Comparison of ENCODE assay signal across 29 cellular contexts in the genomic region with DNA sequence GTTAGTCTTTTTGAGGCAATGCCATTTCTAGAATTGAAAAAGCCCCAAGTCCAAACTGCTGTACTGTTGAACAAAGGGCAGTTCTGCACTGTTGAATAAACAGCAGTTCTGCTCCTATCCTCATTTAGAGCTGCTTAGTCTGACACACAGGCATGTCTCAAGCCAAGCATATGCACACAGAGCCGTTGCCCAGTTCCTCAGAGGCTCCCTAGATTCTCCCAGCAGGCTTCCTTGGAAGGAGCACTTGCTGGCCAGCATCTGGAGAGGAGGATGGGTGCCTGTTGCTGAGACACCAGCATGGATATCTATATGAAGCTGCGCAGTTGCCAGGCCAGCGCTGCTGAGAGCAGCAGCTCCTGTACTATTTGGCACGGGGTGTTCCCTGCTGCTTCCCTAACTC.
DNase-seq lines count a peak whose midpoint lies in the region; ATAC-seq and TF ChIP-seq lines count a peak whose summit lies in the region.
"Had no signal": no experiment of that assay in that cellular context is flagged by ENCODE, and none has a peak within 500 bp of the region (broad histone marks: within the 10 kb centered on the region; RNA-seq: fewer than 3 reads in every experiment).

No MANE protein-coding gene starts in this region.

- H3K36me3 ChIP-seq in esophagus squamous epithelium, result no peaks in the 10 kb centered on the region
- H3K36me3 ChIP-seq: cardiac muscle cell, heart right ventricle, transverse colon had no signal

- 58% methylated on average over 4 of the region's 4 CpGs for WGBS in right cardiac atrium
- 25% methylated on average over 1 of the region's 4 CpGs; no CpG with 5 or more reads in 1 of the 2 donors for WGBS in esophagus squamous epithelium, 2 donors

- H3K4me3 ChIP-seq in right cardiac atrium (ENCODE audit: low read length) (no peak overlapping the region), esophagus squamous epithelium (no peak overlapping the region)
- H3K4me3 ChIP-seq: cardiac muscle cell, heart right ventricle, SK-N-MC, smooth muscle cell, transverse colon had no signal

- H3K27ac ChIP-seq in right cardiac atrium (ENCODE audit: low read length) (no peak overlapping the region), esophagus squamous epithelium (peak overlapping the region in 1 of 4 donors; percentile 33)
- H3K27ac ChIP-seq: cardiac muscle cell, foreskin keratinocyte, heart right ventricle, SK-N-MC had no signal

- peak; percentile 37 to 57 for ATAC-seq in right cardiac atrium
- ATAC-seq in left ventricle myocardium superior, result no peak
- peak; percentile 81 for ATAC-seq in left lobe of liver
- ATAC-seq in GM21717 (IDR thresholded peaks at IDR 0.05; ENCODE audit: unreplicated experiment), result no peak
- ATAC-seq: foreskin keratinocyte, left colon, PC-3, WTC11 had no signal

- TF ChIP-seq POLR2A in esophagus squamous epithelium (IDR thresholded peaks at IDR 0.05), result no peak

- no peak for DNase-seq in right cardiac atrium
- no peak for DNase-seq in left ventricle myocardium superior
- DNase-seq in left lobe of liver (ENCODE audit: low spot score), result no peak
- peak in 8 of 10 donors; percentile 29 to 95 (median 66) for DNase-seq in posterior cingulate gyrus
- DNase-seq in esophagus squamous epithelium (lab: John Stamatoyannopoulos, UW), result no peak
- no peak for DNase-seq in kidney glomerular epithelial cell (lab: John Stamatoyannopoulos, UW)
- no peak for DNase-seq in iPS-NIHi11 (ENCODE audit: low spot score)
- DNase-seq: 8988T; activated CD4-positive, alpha-beta T cell treated with anti-CD3 and anti-CD28 coated beads, Interleukin-2, amount 10 ng/mL, durations not matched to agents 7 days and 5 days; activated gamma-delta T cell; activated naive CD8-positive, alpha-beta T cell treated with anti-CD3 and anti-CD28 coated beads for 36 hours; activated T-cell treated with anti-CD3 and anti-CD28 coated beads, Interleukin-2, amount 50 U/mL, for 24 hours; DMS79; erythroblast; foreskin keratinocyte; HCEC 1CT; heart right ventricle; Karpas-422; mesendoderm; NCI-H2029 treated with DMSO at 0.1 percent for 48 hours; NCI-H526; PC-3; transverse colon had no signal

- H3K4me1 ChIP-seq in right cardiac atrium (ENCODE audit: control insufficient read depth, insufficient read depth, low read length) (no peaks in the 10 kb centered on the region), esophagus squamous epithelium (no peaks in the 10 kb centered on the region)
- H3K4me1 ChIP-seq: foreskin keratinocyte, transverse colon had no signal

- no peaks in the 10 kb centered on the region for H3K27me3 ChIP-seq in right cardiac atrium (ENCODE audit: control insufficient read depth, insufficient read depth)
- no peaks in the 10 kb centered on the region for H3K27me3 ChIP-seq in esophagus squamous epithelium
- H3K27me3 ChIP-seq: cardiac muscle cell, foreskin keratinocyte, heart right ventricle, transverse colon had no signal

- intact Hi-C loops in right cardiac atrium (cut with DNase I), result no loop called here
- intact Hi-C loops in left ventricle myocardium superior (cut with micrococcal nuclease), result no loop called here
- intact Hi-C loops in posterior cingulate gyrus (cut with DNase I), result no loop called here
- intact Hi-C loops in esophagus squamous epithelium (cut with DNase I), result no loop called here

- H3K9me3 ChIP-seq in right cardiac atrium (ENCODE audit: control insufficient read depth, low read length) (no peaks in the 10 kb centered on the region), esophagus squamous epithelium (no peaks in the 10 kb centered on the region)
- H3K9me3 ChIP-seq: transverse colon had no signal

- no peak for TF ChIP-seq CTCF in esophagus squamous epithelium (IDR thresholded peaks at IDR 0.05)

Comparison
In these comparisons a context has a peak if more than half of its experiments do, and no peak if none do; other contexts are left out.
1. ATAC-seq: peak in right cardiac atrium (2 of 2) and left lobe of liver (single experiment); none in left ventricle myocardium superior (single experiment) and GM21717 (single experiment).
2. DNase-seq: peak in posterior cingulate gyrus (8 of 10); none in right cardiac atrium (0 of 3), left ventricle myocardium superior (single experiment), left lobe of liver (single experiment), esophagus squamous epithelium (single experiment), kidney glomerular epithelial cell (single experiment) and iPS-NIHi11 (single experiment).